Comparison of ENCODE assay signal across 15 cellular contexts in the genomic region with DNA sequence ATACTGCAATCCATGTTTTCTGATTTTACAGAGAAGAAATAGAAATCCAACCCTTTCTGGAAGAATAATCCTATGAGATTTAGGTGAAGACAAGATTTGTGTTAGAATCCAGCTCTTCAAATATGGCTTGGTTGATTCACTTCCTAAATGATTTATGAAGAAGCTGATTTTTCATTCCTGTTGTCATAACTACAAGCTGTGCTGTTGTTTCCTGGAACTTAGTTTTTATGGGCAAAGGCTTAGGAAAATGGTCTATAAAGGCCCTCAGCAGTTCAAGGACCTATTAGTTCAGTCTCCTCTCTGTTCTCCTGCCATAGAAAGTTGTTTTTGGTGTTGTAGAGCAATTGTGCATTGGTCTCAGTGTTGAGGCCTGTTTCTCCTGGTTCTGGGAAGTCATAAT.
DNase-seq lines count a peak whose midpoint lies in the region; ATAC-seq and TF ChIP-seq lines count a peak whose summit lies in the region.
"Had no signal": no experiment of that assay in that cellular context is flagged by ENCODE, and none has a peak within 500 bp of the region (broad histone marks: within the 10 kb centered on the region; RNA-seq: fewer than 3 reads in every experiment).

No MANE protein-coding gene starts in this region.

- H3K9ac ChIP-seq in KMS-11: no peak overlapping the region

- H3K36me3 Mint-ChIP-seq in dendritic cell treated with granulocyte-macrophage colony-stimulating factor and Interleukin-4, amounts not matched to agents 40 ng/mL and 50 ng/mL, for 4 days (ENCODE audit: low read depth): peaks cover 15% of the 10 kb centered on the region
- no peaks in the 10 kb centered on the region for H3K36me3 Mint-ChIP-seq in memory B cell

- H3K9me3 ChIP-seq in tibial artery: no peaks in the 10 kb centered on the region
- H3K9me3 ChIP-seq: Caco-2, neutrophil had no signal

- H3K27me3 Mint-ChIP-seq in dendritic cell treated with granulocyte-macrophage colony-stimulating factor and Interleukin-4, amounts not matched to agents 40 ng/mL and 50 ng/mL, for 4 days: no peaks in the 10 kb centered on the region
- no peaks in the 10 kb centered on the region for H3K27me3 Mint-ChIP-seq in memory B cell

- H3K36me3 ChIP-seq in KMS-11 (ENCODE audit: insufficient read depth) (no peaks in the 10 kb centered on the region), tibial artery (no peaks in the 10 kb centered on the region)
- H3K36me3 ChIP-seq: neutrophil had no signal

- peak overlapping the region; percentile 50 for H3K27ac Mint-ChIP-seq in dendritic cell treated with granulocyte-macrophage colony-stimulating factor and Interleukin-4, amounts not matched to agents 40 ng/mL and 50 ng/mL, for 4 days
- peak overlapping the region; percentile 89 for H3K27ac Mint-ChIP-seq in memory B cell
- H3K27ac Mint-ChIP-seq: activated CD8-positive, alpha-beta T cell treated with anti-CD3 and anti-CD28 coated beads, Interleukin-2, amount 10 ng/mL, durations not matched to agents 7 days and 5 days; T-helper 2 cell treated with Interferon-gamma antibody and Interleukin-4, amounts not matched to agents 5 μg/mL and 100 μg/mL, for 36 hours had no signal

- H3K4me3 Mint-ChIP-seq in dendritic cell treated with granulocyte-macrophage colony-stimulating factor and Interleukin-4, amounts not matched to agents 40 ng/mL and 50 ng/mL, for 4 days: no peak overlapping the region
- no peak overlapping the region for H3K4me3 Mint-ChIP-seq in memory B cell
- H3K4me3 Mint-ChIP-seq: activated CD8-positive, alpha-beta T cell treated with anti-CD3 and anti-CD28 coated beads, Interleukin-2, amount 10 ng/mL, durations not matched to agents 7 days and 5 days; T-helper 2 cell treated with Interferon-gamma antibody and Interleukin-4, amounts not matched to agents 5 μg/mL and 100 μg/mL, for 36 hours had no signal

- H2AFZ ChIP-seq in KMS-11 (ENCODE audit: low read depth): no peak overlapping the region

- peaks cover 41% of the 10 kb centered on the region for H3K27me3 ChIP-seq in KMS-11 (ENCODE audit: insufficient read depth, low read depth)
- no peaks in the 10 kb centered on the region for H3K27me3 ChIP-seq in tibial artery
- H3K27me3 ChIP-seq: neutrophil had no signal

- peaks cover 52% of the 10 kb centered on the region for H3K4me1 Mint-ChIP-seq in dendritic cell treated with granulocyte-macrophage colony-stimulating factor and Interleukin-4, amounts not matched to agents 40 ng/mL and 50 ng/mL, for 4 days (ENCODE audit: low read depth)
- H3K4me1 Mint-ChIP-seq in memory B cell: peaks cover 12% of the 10 kb centered on the region

- intact Hi-C loops in dendritic cell treated with granulocyte-macrophage colony-stimulating factor and Interleukin-4, amounts not matched to agents 40 ng/mL and 50 ng/mL, for 4 days (cut with micrococcal nuclease): loop anchor here (10.0 kb wide), 2 partner anchors 319 to 349 kb away; no protein-coding TSS in a partner anchor
- intact Hi-C loops in tibial artery (cut with DNase I; ENCODE audit: low total_unique reads): no loop called here

- ATAC-seq in memory B cell (ENCODE audit: low read depth): no peak
- ATAC-seq: activated CD8-positive, alpha-beta T cell treated with anti-CD3 and anti-CD28 coated beads, Interleukin-2, amount 10 ng/mL, durations not matched to agents 7 days and 5 days; foreskin keratinocyte had no signal

- peak overlapping the region; percentile 44 for H3K4me2 ChIP-seq in KMS-11

- H3K4me1 ChIP-seq in KMS-11 (ENCODE audit: low read depth, poor library complexity, severe bottlenecking) (peaks cover 21% of the 10 kb centered on the region), tibial artery (peaks cover 0 to 22% (median 11%) of the 10 kb centered on the region in 4 donors)
- H3K4me1 ChIP-seq: foreskin keratinocyte had no signal

- no peaks in the 10 kb centered on the region for H4K20me1 ChIP-seq in KMS-11 (ENCODE audit: insufficient read depth)

- DNase-seq in memory B cell (ENCODE audit: low spot score in 2 of 2) (no peak), tibial artery (no peak), COLO829 (ENCODE audit: low spot score) (no peak), NCI-H2029 (lab: John Stamatoyannopoulos, UW) (no peak), SW480 (ENCODE audit: low spot score) (no peak)
- DNase-seq: activated CD8-positive, alpha-beta T cell treated with anti-CD3 and anti-CD28 coated beads, Interleukin-2, amount 10 ng/mL, durations not matched to agents 7 days and 5 days; foreskin keratinocyte; NCI-H2081; OCI-M1; stimulated activated naive CD4-positive, alpha-beta T cell treated with Interleukin-2 at 50 U/mL for 16 hours had no signal

- H3K27ac ChIP-seq in KMS-11: no peak overlapping the region
- peak overlapping the region; percentile 32 to 41 for H3K27ac ChIP-seq in tibial artery
- H3K27ac ChIP-seq: foreskin keratinocyte, neutrophil had no signal

- H3K4me3 ChIP-seq in KMS-11 (IDR thresholded peaks at IDR 0.05; ENCODE audit: insufficient read depth, low read depth, low read length): no peak overlapping the region
- H3K4me3 ChIP-seq in tibial artery: no peak overlapping the region

- TF ChIP-seq CTCF in KMS-11 (conservative IDR thresholded peaks at IDR 0.05; ENCODE audit: low read depth, low read length) (no peak), tibial artery (IDR thresholded peaks at IDR 0.05) (no peak)

- peaks cover 9% of the 10 kb centered on the region for H3K9me3 Mint-ChIP-seq in dendritic cell treated with granulocyte-macrophage colony-stimulating factor and Interleukin-4, amounts not matched to agents 40 ng/mL and 50 ng/mL, for 4 days
- no peaks in the 10 kb centered on the region for H3K9me3 Mint-ChIP-seq in memory B cell
- H3K9me3 Mint-ChIP-seq: T-helper 2 cell treated with Interferon-gamma antibody and Interleukin-4, amounts not matched to agents 5 μg/mL and 100 μg/mL, for 36 hours had no signal

- no peaks in the 10 kb centered on the region for H3K79me2 ChIP-seq in KMS-11 (ENCODE audit: insufficient read depth, low read depth)
